In the genomic region with DNA sequence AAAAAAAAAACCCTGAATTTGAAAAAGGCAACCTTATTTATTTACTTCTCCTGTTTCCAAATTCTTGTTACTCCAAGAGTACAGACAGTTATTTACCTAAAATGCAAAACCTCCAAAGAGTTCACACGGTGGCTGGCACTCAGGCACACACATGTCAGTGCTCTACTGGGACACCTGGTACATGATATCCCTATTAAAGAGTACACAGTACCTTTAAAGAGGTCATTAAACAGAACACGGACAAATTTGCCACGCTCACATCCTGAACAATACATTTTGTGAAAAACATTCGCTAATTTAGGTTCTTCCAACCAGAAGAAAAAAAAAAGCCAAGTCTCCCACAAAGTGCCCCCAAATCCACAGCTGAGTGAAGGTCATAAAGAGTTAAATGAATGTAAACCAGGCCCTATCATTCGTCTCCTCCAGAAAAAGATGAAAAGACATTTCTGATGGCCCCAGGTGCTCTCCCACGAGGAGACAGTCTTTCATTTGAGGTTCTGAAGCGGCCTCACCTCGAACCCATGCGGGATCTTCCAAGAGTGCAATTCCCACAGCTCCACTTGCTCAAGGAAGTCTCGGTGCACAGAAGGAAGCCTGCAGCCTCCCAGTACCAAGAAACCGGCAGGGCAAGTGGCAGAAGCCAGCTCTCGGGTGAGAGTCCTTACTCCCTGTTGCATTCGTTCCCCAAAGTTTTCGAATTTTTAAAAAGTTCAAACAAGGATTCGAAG, we compare ENCODE assay signal across 8 cellular contexts. TPM values are rescaled to one million over a fixed set of nuclear protein-coding genes. Genes with fewer than 3 reads are reported as not detected.
DNase-seq lines count a peak whose midpoint lies in the region; ATAC-seq and TF ChIP-seq lines count a peak whose summit lies in the region.

No MANE protein-coding gene starts in this region.

- H3K4me3 ChIP-seq in epithelial cell of proximal tubule (ENCODE audit: low read depth, low read length) (peak overlapping the region; percentile 82), neural progenitor cell (peak overlapping the region; percentile 82)

- H3K4me1 Mint-ChIP-seq in T-helper 2 cell treated with Interferon-gamma antibody and Interleukin-4, amounts not matched to agents 5 μg/mL and 100 μg/mL, for 36 hours (ENCODE audit: low read depth), result peaks cover 57% of the 10 kb centered on the region
- peaks cover 9% of the 10 kb centered on the region for H3K4me1 Mint-ChIP-seq in neural progenitor cell

- H3F3A ChIP-seq in neural progenitor cell (ENCODE audit: low read depth), result peaks cover 27% of the 10 kb centered on the region

- peak overlapping the region; percentile 91 for H3K4me2 ChIP-seq in neural progenitor cell

- H3K9ac ChIP-seq in neural progenitor cell, result peak overlapping the region; percentile 3

- H3K36me3 Mint-ChIP-seq in T-helper 2 cell treated with Interferon-gamma antibody and Interleukin-4, amounts not matched to agents 5 μg/mL and 100 μg/mL, for 36 hours (ENCODE audit: low read depth), result peaks cover 44% of the 10 kb centered on the region
- peaks cover 2% of the 10 kb centered on the region for H3K36me3 Mint-ChIP-seq in neural progenitor cell

- H3K9me3 Mint-ChIP-seq in T-helper 2 cell treated with Interferon-gamma antibody and Interleukin-4, amounts not matched to agents 5 μg/mL and 100 μg/mL, for 36 hours, result no peaks in the 10 kb centered on the region
- H3K9me3 Mint-ChIP-seq in neural progenitor cell, result no peaks in the 10 kb centered on the region

- H3K27ac Mint-ChIP-seq in T-helper 2 cell treated with Interferon-gamma antibody and Interleukin-4, amounts not matched to agents 5 μg/mL and 100 μg/mL, for 36 hours, result peak overlapping the region; percentile 83
- H3K27ac Mint-ChIP-seq in neural progenitor cell, result no peak overlapping the region

- H3K27me3 ChIP-seq in neural progenitor cell, result peaks cover 46% of the 10 kb centered on the region

- no peaks in the 10 kb centered on the region for H3K36me3 ChIP-seq in neural progenitor cell

- ATAC-seq in GM19438 (IDR thresholded peaks at IDR 0.05; ENCODE audit: low read depth, unreplicated experiment) (peak; percentile 5), HG02885 (IDR thresholded peaks at IDR 0.05; ENCODE audit: poor library complexity, unreplicated experiment) (no peak)

- H3K4me1 ChIP-seq in neural progenitor cell, result peaks cover 4% of the 10 kb centered on the region

- no peaks in the 10 kb centered on the region for H3K27me3 Mint-ChIP-seq in T-helper 2 cell treated with Interferon-gamma antibody and Interleukin-4, amounts not matched to agents 5 μg/mL and 100 μg/mL, for 36 hours (ENCODE audit: low read depth)
- H3K27me3 Mint-ChIP-seq in neural progenitor cell (ENCODE audit: insufficient read depth, low read depth), result peaks cover 7% of the 10 kb centered on the region

- TF ChIP-seq CTCF in epithelial cell of proximal tubule (conservative IDR thresholded peaks at IDR 0.05; ENCODE audit: low read depth, low read length), result no peak
- no peak for TF ChIP-seq CTCF in neural progenitor cell (IDR thresholded peaks at IDR 0.05)

- no peak overlapping the region for H3K27ac ChIP-seq in neural progenitor cell

- H3K9me3 ChIP-seq in neural progenitor cell (ENCODE audit: low read depth), result no peaks in the 10 kb centered on the region

- H4K20me1 ChIP-seq in neural progenitor cell (ENCODE audit: low read depth), result peaks cover 13% of the 10 kb centered on the region

- DNase-seq in AG08395 (ENCODE audit: low spot score) (peak; percentile 34), epithelial cell of proximal tubule (ENCODE audit: low read depth) (no peak), neural progenitor cell (ENCODE audit: low spot score) (no peak), NCI-H226 (no peak), NCI-H187 treated with DMSO at 0.1 percent for 48 hours (lab: John Stamatoyannopoulos, UW) (no peak)
- DNase-seq in T-helper 2 cell treated with Interferon-gamma antibody and Interleukin-4, amounts not matched to agents 5 μg/mL and 100 μg/mL, for 36 hours (ENCODE audit: low spot score), result no peak

- peak overlapping the region; percentile 97 for H3K4me3 Mint-ChIP-seq in T-helper 2 cell treated with Interferon-gamma antibody and Interleukin-4, amounts not matched to agents 5 μg/mL and 100 μg/mL, for 36 hours
- H3K4me3 Mint-ChIP-seq in neural progenitor cell, result peak overlapping the region; percentile 90

- H3K79me2 ChIP-seq in neural progenitor cell (ENCODE audit: low read depth), result no peaks in the 10 kb centered on the region

- peak overlapping the region; percentile 91 for H2AFZ ChIP-seq in neural progenitor cell (replicated peaks)

RNA-seq across cellular contexts. Expression of gene ERN1, which starts 1.0 kb away (rescaled TPM):
- 2.1 and 6.3 TPM in 2 replicates for total RNA-seq in epithelial cell of proximal tubule
- total RNA-seq in neural progenitor cell (ENCODE audit: low replicate concordance), result 2.4 and 4.3 TPM in 2 replicates
